ENCODE assay signal across 2 cellular contexts in the genomic region with DNA sequence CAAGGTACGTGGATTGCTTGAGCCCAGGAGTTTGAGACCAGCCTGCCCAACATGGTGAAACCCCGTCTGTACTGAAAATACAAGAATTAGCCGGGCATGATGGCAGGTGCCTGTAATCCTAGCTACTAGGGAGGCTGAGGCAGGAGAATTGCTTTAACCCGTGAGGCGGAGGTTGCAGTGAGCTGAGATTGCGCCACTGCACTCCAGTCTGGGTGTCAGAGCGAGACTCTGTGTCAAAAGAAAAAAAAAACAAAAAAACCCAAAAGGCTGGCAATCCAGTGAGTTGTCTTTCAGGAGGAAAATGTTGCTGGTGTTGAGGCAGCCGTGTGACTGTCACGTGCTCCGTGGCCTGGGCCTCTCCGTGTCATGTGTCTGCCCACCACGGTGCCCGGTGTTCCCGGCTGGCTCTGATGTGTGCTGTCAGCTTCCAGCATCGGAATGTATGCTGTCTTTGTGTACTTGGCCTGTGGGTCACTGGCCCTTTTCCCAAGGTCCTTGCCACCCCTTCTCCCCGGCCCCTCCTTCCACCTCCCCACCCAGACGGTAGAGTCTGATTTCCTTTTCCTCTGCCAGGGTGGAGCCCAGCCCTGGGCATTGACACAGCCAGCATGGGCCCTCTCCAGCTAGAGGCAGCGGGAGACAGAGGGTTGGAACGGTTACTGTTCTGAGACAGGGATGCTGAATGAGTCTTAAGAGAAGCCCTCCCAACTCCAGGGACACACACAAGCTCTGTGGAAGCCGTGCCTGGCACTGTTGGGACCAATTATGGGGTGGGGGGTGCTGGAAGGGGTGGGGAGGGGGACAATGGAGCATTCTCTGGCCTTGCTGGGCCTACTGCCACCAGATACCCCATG.
TF ChIP-seq lines count a peak whose summit lies in the region.

No MANE protein-coding gene starts in this region.

TF ChIP-seq in HEK293, 187 proteins besides CTCF, POLR2A, EP300 and RAD21:
- TF ChIP-seq ZNF335 (tag by site-specific recombination; conservative IDR thresholded peaks at IDR 0.05), result 0 out of 2 replicates have a peak, but pooled peaks have one; percentile 17
- no peak for TF ChIP-seq KLF16 (tag by site-specific recombination; IDR thresholded peaks at IDR 0.05)
- TF ChIP-seq IKZF3 (tag by site-specific recombination; IDR thresholded peaks at IDR 0.05), result no peak
- TF ChIP-seq, protein P1, sequence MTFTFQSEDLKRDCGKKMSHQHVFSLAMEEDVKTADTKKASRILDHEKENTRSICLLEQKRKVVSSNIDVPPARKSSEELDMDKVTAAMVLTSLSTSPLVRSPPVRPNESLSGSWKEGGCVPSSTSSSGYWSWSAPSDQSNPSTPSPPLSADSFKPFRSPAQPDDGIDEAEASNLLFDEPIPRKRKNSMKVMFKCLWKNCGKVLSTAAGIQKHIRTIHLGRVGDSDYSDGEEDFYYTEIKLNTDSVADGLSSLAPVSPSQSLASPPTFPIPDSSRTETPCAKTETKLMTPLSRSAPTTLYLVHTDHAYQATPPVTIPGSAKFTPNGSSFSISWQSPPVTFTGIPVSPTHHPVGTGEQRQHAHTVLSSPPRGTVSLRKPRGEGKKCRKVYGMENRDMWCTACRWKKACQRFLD (tag by site-specific recombination; IDR thresholded peaks at IDR 0.05), result no peak
- TF ChIP-seq MZF1 (tag by site-specific recombination; IDR thresholded peaks at IDR 0.05; ENCODE audit: borderline replicate concordance), result no peak
- TF ChIP-seq, protein P2, sequence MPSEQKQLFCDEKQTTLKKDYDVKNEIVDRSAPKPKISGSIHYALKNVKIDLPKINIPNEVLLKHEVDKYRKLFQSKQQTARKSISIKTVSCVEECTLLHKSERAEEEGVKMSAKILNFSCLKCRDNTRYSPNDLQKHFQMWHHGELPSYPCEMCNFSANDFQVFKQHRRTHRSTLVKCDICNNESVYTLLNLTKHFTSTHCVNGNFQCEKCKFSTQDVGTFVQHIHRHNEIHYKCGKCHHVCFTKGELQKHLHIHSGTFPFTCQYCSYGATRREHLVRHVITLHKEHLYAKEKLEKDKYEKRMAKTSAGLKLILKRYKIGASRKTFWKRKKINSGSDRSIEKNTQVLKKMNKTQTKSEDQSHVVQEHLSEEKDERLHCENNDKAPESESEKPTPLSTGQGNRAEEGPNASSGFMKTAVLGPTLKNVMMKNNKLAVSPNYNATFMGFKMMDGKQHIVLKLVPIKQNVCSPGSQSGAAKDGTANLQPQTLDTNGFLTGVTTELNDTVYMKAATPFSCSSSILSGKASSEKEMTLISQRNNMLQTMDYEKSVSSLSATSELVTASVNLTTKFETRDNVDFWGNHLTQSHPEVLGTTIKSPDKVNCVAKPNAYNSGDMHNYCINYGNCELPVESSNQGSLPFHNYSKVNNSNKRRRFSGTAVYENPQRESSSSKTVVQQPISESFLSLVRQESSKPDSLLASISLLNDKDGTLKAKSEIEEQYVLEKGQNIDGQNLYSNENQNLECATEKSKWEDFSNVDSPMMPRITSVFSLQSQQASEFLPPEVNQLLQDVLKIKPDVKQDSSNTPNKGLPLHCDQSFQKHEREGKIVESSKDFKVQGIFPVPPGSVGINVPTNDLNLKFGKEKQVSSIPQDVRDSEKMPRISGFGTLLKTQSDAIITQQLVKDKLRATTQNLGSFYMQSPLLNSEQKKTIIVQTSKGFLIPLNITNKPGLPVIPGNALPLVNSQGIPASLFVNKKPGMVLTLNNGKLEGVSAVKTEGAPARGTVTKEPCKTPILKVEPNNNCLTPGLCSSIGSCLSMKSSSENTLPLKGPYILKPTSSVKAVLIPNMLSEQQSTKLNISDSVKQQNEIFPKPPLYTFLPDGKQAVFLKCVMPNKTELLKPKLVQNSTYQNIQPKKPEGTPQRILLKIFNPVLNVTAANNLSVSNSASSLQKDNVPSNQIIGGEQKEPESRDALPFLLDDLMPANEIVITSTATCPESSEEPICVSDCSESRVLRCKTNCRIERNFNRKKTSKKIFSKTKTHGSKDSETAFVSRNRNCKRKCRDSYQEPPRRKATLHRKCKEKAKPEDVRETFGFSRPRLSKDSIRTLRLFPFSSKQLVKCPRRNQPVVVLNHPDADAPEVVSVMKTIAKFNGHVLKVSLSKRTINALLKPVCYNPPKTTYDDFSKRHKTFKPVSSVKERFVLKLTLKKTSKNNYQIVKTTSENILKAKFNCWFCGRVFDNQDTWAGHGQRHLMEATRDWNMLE (tag by site-specific recombination; conservative IDR thresholded peaks at IDR 0.05; ENCODE audit: low read depth), result no peak
- no peak for TF ChIP-seq ZNF548 (tag by site-specific recombination; IDR thresholded peaks at IDR 0.05)
- TF ChIP-seq ZNF223 (tag by site-specific recombination; IDR thresholded peaks at IDR 0.05), result no peak

TF ChIP-seq in endothelial cell of umbilical vein, 7 proteins besides CTCF, POLR2A, EP300 and RAD21:
- no peak for TF ChIP-seq MYC (IDR thresholded peaks at IDR 0.05; ENCODE audit: low read depth, low read length)
- no peak for TF ChIP-seq JUN (IDR thresholded peaks at IDR 0.05; ENCODE audit: borderline replicate concordance, insufficient read depth, insufficient read length, low read depth)
- no peak for TF ChIP-seq POLR2AphosphoS5 (IDR thresholded peaks at IDR 0.05; ENCODE audit: insufficient read depth, low read depth, low read length)
- TF ChIP-seq, protein P3, sequence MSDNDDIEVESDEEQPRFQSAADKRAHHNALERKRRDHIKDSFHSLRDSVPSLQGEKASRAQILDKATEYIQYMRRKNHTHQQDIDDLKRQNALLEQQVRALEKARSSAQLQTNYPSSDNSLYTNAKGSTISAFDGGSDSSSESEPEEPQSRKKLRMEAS (IDR thresholded peaks at IDR 0.05; ENCODE audit: insufficient read depth, insufficient read length), result no peak
- no peak for TF ChIP-seq FOS (IDR thresholded peaks at IDR 0.05; ENCODE audit: borderline replicate concordance, insufficient read depth, low read length)
- TF ChIP-seq GATA2 (IDR thresholded peaks at IDR 0.05; ENCODE audit: insufficient read depth, insufficient read length, low read depth, low read length), result no peak
- no peak for TF ChIP-seq EZH2 (IDR thresholded peaks at IDR 0.05; ENCODE audit: borderline replicate concordance, low read depth, low read length, severe bottlenecking)
